Comparison of ENCODE assay signal across 1 cellular context in genomic region chr7:150368884-150369739, GRCh38.
TF ChIP-seq lines count a peak whose summit lies in the region.

No MANE protein-coding gene starts in this region.

TF ChIP-seq in HepG2, 621 proteins besides CTCF, POLR2A, EP300 and RAD21 (continued from another document and continues in another):
- TF ChIP-seq REST (IDR thresholded peaks at IDR 0.05; ENCODE audit: borderline replicate concordance in 1 of 2, low read depth in 1 of 2, low read length in 2 of 2) (peak in 1 of 2 experiments; percentile 51; a peak in 1 of 4 replicates), ZNF629 (CRISPR knock-in tag; conservative IDR thresholded peaks at IDR 0.05) (no peak), ZNF615 (CRISPR knock-in tag; IDR thresholded peaks at IDR 0.05; ENCODE audit: borderline replicate concordance) (no peak), NFIB (CRISPR knock-in tag; IDR thresholded peaks at IDR 0.05; ENCODE audit: borderline replicate concordance) (no peak), NBN (conservative IDR thresholded peaks at IDR 0.05) (no peak), GTF2F1 (IDR thresholded peaks at IDR 0.05; ENCODE audit: low read length) (no peak), TRIM22 (IDR thresholded peaks at IDR 0.05) (no peak), DMAP1 (CRISPR knock-in tag; IDR thresholded peaks at IDR 0.05) (no peak), CBFB (CRISPR knock-in tag; IDR thresholded peaks at IDR 0.05) (no peak; the same call in 1 of the 2 replicates), ZNF7 (CRISPR knock-in tag; IDR thresholded peaks at IDR 0.05) (no peak), ZNF768 (CRISPR knock-in tag; IDR thresholded peaks at IDR 0.05) (no peak), ZBTB40 (IDR thresholded peaks at IDR 0.05) (no peak), ZBTB40 (CRISPR knock-in tag; IDR thresholded peaks at IDR 0.05) (no peak), ZNF512 (CRISPR knock-in tag; IDR thresholded peaks at IDR 0.05) (no peak), GZF1 (CRISPR knock-in tag; IDR thresholded peaks at IDR 0.05) (no peak), ARHGAP35 (CRISPR knock-in tag; IDR thresholded peaks at IDR 0.05; ENCODE audit: borderline replicate concordance) (no peak), KLF16 (CRISPR knock-in tag; IDR thresholded peaks at IDR 0.05) (no peak), MXD4 (CRISPR knock-in tag; IDR thresholded peaks at IDR 0.05) (no peak), SMAD9 (CRISPR knock-in tag; IDR thresholded peaks at IDR 0.05) (no peak), GABPB1 (CRISPR knock-in tag; IDR thresholded peaks at IDR 0.05) (no peak), ZNF160 (CRISPR knock-in tag; IDR thresholded peaks at IDR 0.05) (no peak), RNF219 (CRISPR knock-in tag; IDR thresholded peaks at IDR 0.05) (no peak), ZNF557 (CRISPR knock-in tag; IDR thresholded peaks at IDR 0.05) (no peak), ZFP41 (CRISPR knock-in tag; IDR thresholded peaks at IDR 0.05; ENCODE audit: borderline replicate concordance) (no peak), BCL3 (CRISPR knock-in tag; IDR thresholded peaks at IDR 0.05) (no peak), REPIN1 (CRISPR knock-in tag; IDR thresholded peaks at IDR 0.05; ENCODE audit: borderline replicate concordance, low read depth) (no peak), ZNF318 (CRISPR knock-in tag; IDR thresholded peaks at IDR 0.05) (no peak)
